Comparison of ENCODE assay signal across 9 cellular contexts in genomic region chr6:31896493-31896855, GRCh38. TPM values are rescaled to one million over a fixed set of nuclear protein-coding genes. Genes with fewer than 3 reads are reported as not detected.
DNase-seq lines count a peak whose midpoint lies in the region; ATAC-seq and TF ChIP-seq lines count a peak whose summit lies in the region.
"Had no signal": no experiment of that assay in that cellular context is flagged by ENCODE, and none has a peak within 500 bp of the region (broad histone marks: within the 10 kb centered on the region; RNA-seq: fewer than 3 reads in every experiment).

No MANE protein-coding gene starts in this region.

- no peak overlapping the region for H3K23ac ChIP-seq in trophoblast cell (ENCODE audit: low read length)

- H3K36me3 ChIP-seq in esophagus muscularis mucosa (peaks cover 29 to 41% (median 38%) of the 10 kb centered on the region in 4 donors), trophoblast cell (ENCODE audit: control insufficient read depth in 1 of 2, insufficient read depth in 2 of 2, low read length in 2 of 2) (peaks cover 29 to 36% of the 10 kb centered on the region in 2 experiments)

- peak overlapping the region; percentile 83 for H3K27ac Mint-ChIP-seq in Calu3 (ENCODE audit: unreplicated experiment)

- peak overlapping the region; percentile 77 for H3K4me2 ChIP-seq in trophoblast cell (ENCODE audit: low read length)

- H3K4me3 ChIP-seq in esophagus muscularis mucosa (peak overlapping the region; percentile 80 to 94 (median 88)), trophoblast cell (ENCODE audit: low read depth, low read length) (no peak overlapping the region)

- ATAC-seq in esophagus mucosa (no peak), HG03039 (IDR thresholded peaks at IDR 0.05; ENCODE audit: unreplicated experiment) (no peak)

- H3K4me1 ChIP-seq in esophagus muscularis mucosa (peaks cover 25 to 47% (median 39%) of the 10 kb centered on the region in 4 donors), trophoblast cell (ENCODE audit: control insufficient read depth in 1 of 2, insufficient read depth in 2 of 2, low read length in 2 of 2) (peaks cover 15 to 17% of the 10 kb centered on the region in 2 experiments)

- BruUV-seq in Calu3 (replicated peaks; lab: Mats Ljungman, UMichigan) = no TSS peak

- POLR2A ChIA-PET in RWPE1 (lab: Yijun Ruan, JAX; ENCODE audit: low non-redundant PET) = no interaction called here

- no peak overlapping the region for H3K14ac ChIP-seq in trophoblast cell (ENCODE audit: low read length)

- H3K27me3 Mint-ChIP-seq in Calu3 (ENCODE audit: unreplicated experiment) = no peaks in the 10 kb centered on the region

- H3K27ac ChIP-seq in RWPE1 (peak overlapping the region; percentile 84), esophagus muscularis mucosa (replicated peaks in 1 of 4) (peak overlapping the region; percentile 86 to 92 (median 88)), trophoblast cell (ENCODE audit: low read depth, low read length) (no peak overlapping the region)

- no peak for TF ChIP-seq CTCF in Calu3 (IDR thresholded peaks at IDR 0.05; ENCODE audit: unreplicated experiment)
- TF ChIP-seq CTCF in RWPE1 (conservative IDR thresholded peaks at IDR 0.05; ENCODE audit: low read depth) = no peak
- no peak for TF ChIP-seq CTCF in esophagus muscularis mucosa (IDR thresholded peaks at IDR 0.05)

- DNase-seq in Calu3 (no peak), RWPE1 (ENCODE audit: low spot score) (no peak), esophagus muscularis mucosa (ENCODE audit: extremely low spot score) (no peak), trophoblast cell (no peak), AG08396 (ENCODE audit: low spot score) (no peak), NCI-H1930 (lab: John Stamatoyannopoulos, UW) (no peak)

- no peak overlapping the region for H4K8ac ChIP-seq in trophoblast cell (ENCODE audit: low read depth, low read length)

- H3K27me3 ChIP-seq in esophagus muscularis mucosa (no peaks in the 10 kb centered on the region), trophoblast cell (ENCODE audit: insufficient read depth, low read length) (no peaks in the 10 kb centered on the region)

- no peaks in the 10 kb centered on the region for H3K9me3 Mint-ChIP-seq in Calu3 (ENCODE audit: low read depth, unreplicated experiment)

- CTCF ChIA-PET in Calu3 (lab: Charles Lee) = interaction anchor here (2.5 kb wide), 1 partner anchor 49 kb away, joined by 16 read pairs; the partner anchor contains the start of gene CFB
- CTCF ChIA-PET in RWPE1 (lab: Yijun Ruan, JAX) = no interaction called here

- no peaks in the 10 kb centered on the region for H3K9me3 ChIP-seq in esophagus muscularis mucosa
- H3K9me3 ChIP-seq in trophoblast cell (ENCODE audit: insufficient read depth, low read depth, low read length) = peaks cover 4% of the 10 kb centered on the region

- no peak overlapping the region for H2AK5ac ChIP-seq in trophoblast cell (ENCODE audit: low read length)

- no peak overlapping the region for H3K4ac ChIP-seq in trophoblast cell (ENCODE audit: low read depth, low read length)

- H3K18ac ChIP-seq in trophoblast cell (ENCODE audit: low read length) = peak overlapping the region; percentile 93

- peaks cover 7% of the 10 kb centered on the region for H3K79me2 ChIP-seq in trophoblast cell (ENCODE audit: control insufficient read depth, insufficient read depth, low read length, poor library complexity)

- H2BK5ac ChIP-seq in trophoblast cell (ENCODE audit: low read depth, low read length, poor library complexity) = no peak overlapping the region

- no peak for TF ChIP-seq EP300 in esophagus muscularis mucosa (IDR thresholded peaks at IDR 0.05)

- peaks cover 96% of the 10 kb centered on the region for H3K36me3 Mint-ChIP-seq in Calu3 (ENCODE audit: insufficient read depth, unreplicated experiment)

- peaks cover 15% of the 10 kb centered on the region for H3K79me1 ChIP-seq in trophoblast cell (ENCODE audit: low read length)

- H4K91ac ChIP-seq in trophoblast cell (ENCODE audit: low read depth, low read length) = peak overlapping the region; percentile 39

- peaks cover 34% of the 10 kb centered on the region for H3K4me1 Mint-ChIP-seq in Calu3 (ENCODE audit: low read depth, unreplicated experiment)

- H2BK120ac ChIP-seq in trophoblast cell (ENCODE audit: insufficient read depth, low read length, poor library complexity) = no peak overlapping the region

- no peak overlapping the region for H2AFZ ChIP-seq in trophoblast cell (ENCODE audit: insufficient read depth, low read length, poor library complexity)

- H4K12ac ChIP-seq in trophoblast cell (ENCODE audit: low read depth, low read length) = peak overlapping the region; percentile 0

- no peak overlapping the region for H3K9ac ChIP-seq in trophoblast cell (ENCODE audit: low read length)

- no peak overlapping the region for H2BK12ac ChIP-seq in trophoblast cell (ENCODE audit: low read length)

- no peak for TF ChIP-seq POLR2A in esophagus muscularis mucosa (IDR thresholded peaks at IDR 0.05; ENCODE audit: low read depth)

- WGBS in esophagus muscularis mucosa = 19% methylated on average over 3 of the region's 4 CpGs
- no CpG with 5 or more reads among the region's 4 CpGs for WGBS in trophoblast cell (ENCODE audit: extremely low coverage, insufficient coverage, insufficient read length)

- intact Hi-C loops in Calu3 (cut with micrococcal nuclease; ENCODE audit: unreplicated experiment) = no loop called here
- intact Hi-C loops in esophagus muscularis mucosa (cut with DNase I) = loop anchor here (5.0 kb wide), 1 partner anchor 56 kb away; no protein-coding TSS in a partner anchor

- H3K4me3 Mint-ChIP-seq in Calu3 (ENCODE audit: low read depth, unreplicated experiment) = peak overlapping the region; percentile 99

RNA-seq across cellular contexts. Expression of gene EHMT2, which starts 1.0 kb away (rescaled TPM):
- 131 and 138 TPM in 2 replicates for total RNA-seq in Calu3 (2022)
- 10 to 100 TPM; 25.7 to 48.4 (median 38.1) TPM for total RNA-seq in esophagus muscularis mucosa
- polyA plus RNA-seq in trophoblast cell (2013) = 39.4 and 40.1 TPM in 2 replicates
- 28.2 TPM for total RNA-seq in esophagus mucosa

RNA-seq across cellular contexts. Expression of gene ZBTB12, which starts 5.4 kb away (rescaled TPM):
- total RNA-seq in Calu3 (2022) = 22.6 and 28.1 TPM in 2 replicates
- total RNA-seq in esophagus muscularis mucosa = 1 to 10 TPM in 3 of 4 donors, under 1 TPM in 1; 0.66 to 2.5 (median 1.6) TPM
- polyA plus RNA-seq in trophoblast cell (2013) = 3.4 and 4.2 TPM in 2 replicates
- 2.0 TPM for total RNA-seq in esophagus mucosa

RNA-seq across cellular contexts. Expression of gene SLC44A4, which starts 17.7 kb away (rescaled TPM):
- 185 and 238 TPM in 2 replicates for total RNA-seq in Calu3 (2022)
- total RNA-seq in esophagus muscularis mucosa = under 1 TPM in 2 of 4 donors, not detected in 2; 0.19 to 0.80 TPM
- polyA plus RNA-seq in trophoblast cell (2013) = 0.08 and 0.12 TPM in 2 replicates
- 2.9 TPM for total RNA-seq in esophagus mucosa
- total RNA-seq: RPMI7951 had no signal

RNA-seq across cellular contexts. Expression of gene C2, which starts 31.0 kb away (rescaled TPM):
- total RNA-seq in Calu3 (2022) = 5.0 and 6.3 TPM in 2 replicates
- 10 to 100 TPM in 3 of 4 donors, 1 to 10 TPM in 1; 10.0 to 15.4 (median 12.6) TPM for total RNA-seq in esophagus muscularis mucosa
- polyA plus RNA-seq in trophoblast cell (2013) = 0.78 and 0.92 TPM in 2 replicates
- 2.9 TPM for total RNA-seq in esophagus mucosa
- total RNA-seq: RPMI7951 had no signal

RNA-seq across cellular contexts. Expression of gene NEU1, which starts 33.9 kb away (rescaled TPM):
- total RNA-seq in Calu3 (2022) (133 and 159 TPM in 2 replicates), esophagus muscularis mucosa (10 to 100 TPM; 24.9 to 39.6 (median 34.9) TPM), esophagus mucosa (17.9 TPM)
- 104 and 109 TPM in 2 replicates for polyA plus RNA-seq in trophoblast cell (2013)

Comparison
In these comparisons a context has a peak if more than half of its experiments do, and no peak if none do; other contexts are left out.
1. RNA of gene SLC44A4, which starts 17.7 kb away (total RNA-seq): 185 to 238 TPM in Calu3; 2.9 TPM in esophagus mucosa (single experiment) and 0.19 to 0.80 TPM in esophagus muscularis mucosa; every median in the first group is over 10 times any median in the second.